ENCODE assay signal across 24 cellular contexts in the genomic region with DNA sequence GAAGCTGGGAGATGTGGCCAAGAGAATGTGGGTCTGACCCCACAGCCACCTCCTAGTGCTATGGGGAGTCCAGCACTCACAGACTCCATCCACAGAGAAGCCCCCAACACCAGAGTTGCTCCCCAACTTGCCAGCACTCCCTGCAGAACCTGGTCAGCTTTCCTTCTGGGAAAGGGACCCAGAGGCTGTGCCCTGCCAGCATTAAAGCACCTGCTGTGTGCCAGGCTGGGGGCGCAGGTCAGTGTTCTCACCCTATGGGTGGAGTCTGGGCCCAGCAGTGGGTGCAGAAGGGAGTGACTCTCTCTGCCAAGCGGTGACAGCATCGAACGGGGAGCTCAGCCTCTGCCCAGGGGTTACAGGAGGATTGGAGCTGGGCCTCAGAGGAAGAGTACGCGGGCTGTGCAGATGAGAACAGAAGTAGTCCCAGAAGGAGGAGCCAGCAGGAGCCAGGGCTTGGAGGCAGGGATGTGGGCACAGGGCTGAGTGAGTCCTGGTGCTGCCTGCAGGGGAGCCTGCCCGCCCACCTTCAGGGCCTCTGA.
A peak's percentile ranks its signal among the peaks of the same experiment; 100 is the strongest.
DNase-seq lines count a peak whose midpoint lies in the region; FAIRE-seq and TF ChIP-seq lines count a peak whose summit lies in the region.
"Had no signal": no experiment of that assay in that cellular context is flagged by ENCODE, and none has a peak within 500 bp of the region (broad histone marks: within the 10 kb centered on the region; RNA-seq: fewer than 3 reads in every experiment).

No MANE protein-coding gene starts in this region.

- no peak overlapping the region for H3K4ac ChIP-seq in H1 (replicated peaks; ENCODE audit: insufficient read length, low read depth, low read length)

- H2BK120ac ChIP-seq in H1 (replicated peaks; ENCODE audit: low read depth, low read length) = no peak overlapping the region

- no peak overlapping the region for H2BK12ac ChIP-seq in H1 (ENCODE audit: low read depth, low read length)

- no peak overlapping the region for H2AK5ac ChIP-seq in H1 (ENCODE audit: low read depth, low read length)

- TF ChIP-seq CTCF in HEK293 (tag by site-specific recombination; IDR thresholded peaks at IDR 0.05) (no peak), H1 (IDR thresholded peaks at IDR 0.05; ENCODE audit: control extremely low read depth in 1 of 3, insufficient read depth in 1 of 3, low read depth in 1 of 3, low read length in 3 of 3) (no peak), thyroid gland (IDR thresholded peaks at IDR 0.05) (no peak)

- H4K8ac ChIP-seq in H1 (ENCODE audit: extremely low read depth, insufficient read depth, low read length) = peak overlapping the region; percentile 5; the same call in 1 of the 2 replicates

- H3K36me3 ChIP-seq in HEK293 (ENCODE audit: control insufficient read depth in 2 of 2, insufficient read depth in 1 of 2, low read length in 2 of 2) = no peaks in the 10 kb centered on the region
- no peaks in the 10 kb centered on the region for H3K36me3 ChIP-seq in H1 (ENCODE audit: control insufficient read depth in 2 of 4, insufficient read depth in 4 of 4, low read length in 3 of 4)
- H3K36me3 ChIP-seq in thyroid gland = no peaks in the 10 kb centered on the region
- H3K36me3 ChIP-seq: BE2C had no signal

- WGBS in H1 (ENCODE audit: extremely low coverage in 1 of 2, insufficient coverage in 1 of 2, insufficient read length in 1 of 2, insufficient replicate concordance in 2 of 2, low coverage in 1 of 2, low lambda C conversion rate in 2 of 2, missing lambda C conversion rate in 1 of 2), 2 experiments = 92% methylated on average over 7 of the region's 7 CpGs; no CpG with 5 or more reads in 1 of the 2 experiments
- 73% methylated on average over 6 of the region's 7 CpGs; no CpG with 5 or more reads in 1 of the 2 donors for WGBS in thyroid gland, 2 donors

- H2BK15ac ChIP-seq in H1 (ENCODE audit: low read length) = no peak overlapping the region

- no peak for FAIRE-seq in H1 (lab: Jason Lieb, UNC)
- FAIRE-seq: A204.1, GM12892, GM18507, K562 had no signal

- H4K91ac ChIP-seq in H1 (replicated peaks; ENCODE audit: insufficient read length, low read length) = peak overlapping the region; percentile 27

- no peak overlapping the region for H3K14ac ChIP-seq in H1 (ENCODE audit: insufficient read length)

- H2BK20ac ChIP-seq in H1 (ENCODE audit: low read length) = no peak overlapping the region

- no peak overlapping the region for H3K23ac ChIP-seq in H1 (ENCODE audit: insufficient read length)

- no peaks in the 10 kb centered on the region for H3K4me1 ChIP-seq in HEK293 (ENCODE audit: control insufficient read depth, insufficient read depth, low read length)
- H3K4me1 ChIP-seq in H1 (replicated peaks in 1 of 4; ENCODE audit: control insufficient read depth in 3 of 4, insufficient read depth in 4 of 4, low read length in 3 of 4) = no peaks in the 10 kb centered on the region; a peak in 2 of 7 replicates
- H3K4me1 ChIP-seq in thyroid gland = peaks cover 10 to 11% of the 10 kb centered on the region in 2 donors
- H3K4me1 ChIP-seq: BE2C had no signal

- no peak overlapping the region for H3K4me2 ChIP-seq in H1 (ENCODE audit: insufficient read depth in 1 of 2, low read depth in 2 of 2, low read length in 2 of 2)
- H3K4me2 ChIP-seq: GM23338 had no signal

- H3K79me2 ChIP-seq in H1 (ENCODE audit: control insufficient read depth in 1 of 2, insufficient read depth in 2 of 2, low read length in 2 of 2) = no peaks in the 10 kb centered on the region

- no peak overlapping the region for H3K9ac ChIP-seq in H1 (replicated peaks in 1 of 4; ENCODE audit: extremely low read depth in 1 of 4, low read depth in 3 of 4, low read length in 3 of 4)

- H3K79me1 ChIP-seq in H1 (ENCODE audit: low read depth, low read length) = no peaks in the 10 kb centered on the region

- intact Hi-C loops in thyroid gland (cut with DNase I) = no loop called here

- TF ChIP-seq RAD21 in H1 (IDR thresholded peaks at IDR 0.05 in 1 of 2, conservative IDR thresholded peaks at IDR 0.05 in 1 of 2; ENCODE audit: low read depth in 2 of 2, low read length in 2 of 2) = no peak

- H4K20me1 ChIP-seq in H1 (replicated peaks in 1 of 2; ENCODE audit: control insufficient read depth in 1 of 2, insufficient read depth in 2 of 2, low read length in 2 of 2) = no peaks in the 10 kb centered on the region

- TF ChIP-seq POLR2A in H1 (IDR thresholded peaks at IDR 0.05; ENCODE audit: control extremely low read depth in 1 of 2, low read depth in 2 of 2, low read length in 2 of 2) (no peak), thyroid gland (IDR thresholded peaks at IDR 0.05) (no peak)

- H3K27ac ChIP-seq in HEK293 (ENCODE audit: extremely low read depth, low read depth, low read length) (no peak overlapping the region), H1 (ENCODE audit: low read depth, low read length) (no peak overlapping the region), thyroid gland (no peak overlapping the region)
- H3K27ac ChIP-seq: HL-60 had no signal

- no peaks in the 10 kb centered on the region for H3K27me3 ChIP-seq in H1 (replicated peaks in 1 of 4; ENCODE audit: control insufficient read depth in 3 of 4, extremely low read depth in 1 of 4, insufficient read depth in 3 of 4, low read length in 3 of 4)
- H3K27me3 ChIP-seq in thyroid gland = no peaks in the 10 kb centered on the region
- H3K27me3 ChIP-seq: BE2C had no signal

- CTCF ChIA-PET in HEK293 (lab: Yijun Ruan, JAX) (interaction anchor here (0.7 kb wide), 1 partner anchor 298 kb away, joined by 3 read pairs; no protein-coding TSS in a partner anchor), H1 (lab: Charles Lee; ENCODE audit: partially characterized antibody) (interaction anchor here (1.4 kb wide), 1 partner anchor 10 kb away, joined by 5 read pairs; no protein-coding TSS in a partner anchor)

- no peaks in the 10 kb centered on the region; the same call in 1 of the 2 replicates for H3K23me2 ChIP-seq in H1 (ENCODE audit: low read depth, low read length)

- no peak overlapping the region for H3K56ac ChIP-seq in H1 (replicated peaks; ENCODE audit: insufficient read length, low read depth, low read length)

- H2AFZ ChIP-seq in H1 (ENCODE audit: low read length) = no peak overlapping the region
- H2AFZ ChIP-seq: GM23338 had no signal

- TF ChIP-seq EP300 in H1 (IDR thresholded peaks at IDR 0.05; ENCODE audit: borderline replicate concordance in 1 of 2, low read depth in 2 of 2, low read length in 2 of 2) = no peak

- no peak overlapping the region for H3K4me3 ChIP-seq in HEK293 (ENCODE audit: low read depth, low read length)
- no peak overlapping the region for H3K4me3 ChIP-seq in H1 (ENCODE audit: extremely low read depth in 1 of 4, insufficient read depth in 2 of 4, low read depth in 3 of 4, low read length in 4 of 4)
- no peak overlapping the region for H3K4me3 ChIP-seq in thyroid gland (replicated peaks in 1 of 3)
- H3K4me3 ChIP-seq: GM23338, K562 had no signal

- no peak overlapping the region for H4K5ac ChIP-seq in H1 (ENCODE audit: insufficient read length, low read depth, low read length)

- no peak overlapping the region for H3K18ac ChIP-seq in H1 (ENCODE audit: extremely low read depth, low read length)

- no peak overlapping the region for H2BK5ac ChIP-seq in H1 (ENCODE audit: low read depth, low read length)

- no peak for DNase-seq in H1 (ENCODE audit: low read depth in 1 of 2, low spot score in 2 of 2)
- DNase-seq in mesenteric fat pad (ENCODE audit: low spot score) = peak; percentile 82
- DNase-seq in thyroid gland = peak; percentile 6 to 12
- DNase-seq in HuH-7.5 (ENCODE audit: low spot score) = no peak
- DNase-seq in NK-92 treated with Interleukin-12 subunit alpha and Interleukin-12 subunit beta, amount 100 ng/mL, for 24 hours (lab: John Stamatoyannopoulos, UW) = no peak
- DNase-seq in GM19240 (ENCODE audit: insufficient read length, low spot score) = no peak
- DNase-seq: ACHN; BE2C; C1 segment of cervical spinal cord; CD4-positive, CD25-positive, alpha-beta regulatory T cell; CD8-positive, alpha-beta memory T cell; COR-L47; DMS153; DMS79; GDM1; H7; IMR-90 had no signal

- H3K9me3 ChIP-seq in HEK293 (ENCODE audit: control insufficient read depth, insufficient read depth, low read depth, low read length) = no peaks in the 10 kb centered on the region
- H3K9me3 ChIP-seq in H1 (ENCODE audit: insufficient read depth in 2 of 2, low read depth in 1 of 2, low read length in 1 of 2) = no peaks in the 10 kb centered on the region
- H3K9me3 ChIP-seq in thyroid gland = no peaks in the 10 kb centered on the region
- H3K9me3 ChIP-seq: BE2C had no signal

- POLR2A ChIA-PET in HEK293 (lab: Yijun Ruan, JAX) (no interaction called here), H1 (lab: Charles Lee; ENCODE audit: partially characterized antibody) (no interaction called here)

TF ChIP-seq in HEK293, 187 proteins besides CTCF, POLR2A, EP300 and RAD21 (continues in another document):
- TF ChIP-seq ZNF571 (tag by site-specific recombination; IDR thresholded peaks at IDR 0.05) = no peak
- no peak for TF ChIP-seq ZNF112 (tag by site-specific recombination; IDR thresholded peaks at IDR 0.05)
- no peak for TF ChIP-seq ZNF2 (tag by site-specific recombination; IDR thresholded peaks at IDR 0.05)
- TF ChIP-seq KLF8 (tag by site-specific recombination; IDR thresholded peaks at IDR 0.05) = no peak
- no peak for TF ChIP-seq ZNF837 (tag by site-specific recombination; IDR thresholded peaks at IDR 0.05)
- TF ChIP-seq EGR2 (tag by site-specific recombination; IDR thresholded peaks at IDR 0.05; ENCODE audit: low read depth) = peak; percentile 18; the same call in 1 of the 2 replicates
- TF ChIP-seq ZNF391 (tag by site-specific recombination; IDR thresholded peaks at IDR 0.05; ENCODE audit: borderline replicate concordance, low read depth) = no peak

TF ChIP-seq in H1, 55 proteins besides CTCF, POLR2A, EP300 and RAD21 (continues in another document):
- no peak for TF ChIP-seq SP1 (IDR thresholded peaks at IDR 0.05; ENCODE audit: low read depth, low read length)
- no peak for TF ChIP-seq SIX5 (IDR thresholded peaks at IDR 0.05; ENCODE audit: low read depth, low read length)
- TF ChIP-seq GTF2F1 (IDR thresholded peaks at IDR 0.05; ENCODE audit: borderline replicate concordance, low read depth, low read length) = no peak
- no peak for TF ChIP-seq BCL11A (IDR thresholded peaks at IDR 0.05; ENCODE audit: low read depth in 2 of 2, low read length in 2 of 2)
- TF ChIP-seq E2F6 (IDR thresholded peaks at IDR 0.05) = no peak
- no peak for TF ChIP-seq GABPA (IDR thresholded peaks at IDR 0.05; ENCODE audit: borderline replicate concordance, insufficient read depth, low read length)
- TF ChIP-seq ATF3 (IDR thresholded peaks at IDR 0.05; ENCODE audit: insufficient read depth, low read depth, low read length) = no peak
- TF ChIP-seq KDM5A (IDR thresholded peaks at IDR 0.05; ENCODE audit: low read length) = no peak

Comparison
In these comparisons a context has a peak if more than half of its experiments do, and no peak if none do; other contexts are left out.
1. DNase-seq: peak in mesenteric fat pad (single experiment) and thyroid gland (2 of 2); none in H1 (0 of 2), HuH-7.5 (single experiment), NK-92 treated with Interleukin-12 subunit alpha and Interleukin-12 subunit beta, amount 100 ng/mL, for 24 hours (single experiment) and GM19240 (single experiment).